In genomic region chr4:6938237-6938636, GRCh38 we compare ENCODE assay signal across 1 cellular context.
TF ChIP-seq lines count a peak whose summit lies in the region.

No MANE protein-coding gene starts in this region.

TF ChIP-seq in HepG2, 621 proteins besides CTCF, POLR2A, EP300 and RAD21 (continued from another document):
- TF ChIP-seq HOXA3 (CRISPR knock-in tag; IDR thresholded peaks at IDR 0.05): no peak
- TF ChIP-seq SALL2 (CRISPR knock-in tag; IDR thresholded peaks at IDR 0.05): no peak
- no peak for TF ChIP-seq ZBTB34 (CRISPR knock-in tag; IDR thresholded peaks at IDR 0.05)
- TF ChIP-seq ZNF138 (CRISPR knock-in tag; IDR thresholded peaks at IDR 0.05; ENCODE audit: low read depth): no peak
- TF ChIP-seq THAP9 (CRISPR knock-in tag; IDR thresholded peaks at IDR 0.05; ENCODE audit: borderline replicate concordance): no peak
- no peak for TF ChIP-seq AHR (CRISPR knock-in tag; IDR thresholded peaks at IDR 0.05)
- TF ChIP-seq ARID2 (CRISPR knock-in tag; IDR thresholded peaks at IDR 0.05; ENCODE audit: borderline replicate concordance): no peak
- no peak for TF ChIP-seq TAF1 (CRISPR knock-in tag; IDR thresholded peaks at IDR 0.05)
- no peak for TF ChIP-seq SAP130 (CRISPR knock-in tag; IDR thresholded peaks at IDR 0.05; ENCODE audit: low read depth)
